ENCODE assay signal across 9 cellular contexts in genomic region chr4:76896731-76897521, GRCh38.
DNase-seq lines count a peak whose midpoint lies in the region; ATAC-seq and TF ChIP-seq lines count a peak whose summit lies in the region.
"Had no signal": no experiment of that assay in that cellular context is flagged by ENCODE, and none has a peak within 500 bp of the region (broad histone marks: within the 10 kb centered on the region; RNA-seq: fewer than 3 reads in every experiment).

No MANE protein-coding gene starts in this region.

- peaks cover 9% of the 10 kb centered on the region for H3K4me1 ChIP-seq in neuron (ENCODE audit: insufficient read depth, low read length)

- H3K9me3 ChIP-seq in neuron (ENCODE audit: low read length) = peaks cover 9% of the 10 kb centered on the region

- peaks cover 79% of the 10 kb centered on the region for H3K27me3 ChIP-seq in neuron (ENCODE audit: insufficient read depth, low read length)

- H3K4me3 ChIP-seq in fibroblast of pulmonary artery (replicated peaks; ENCODE audit: low read depth, low read length) = peak overlapping the region; percentile 6
- H3K4me3 ChIP-seq in neuron (ENCODE audit: low read length) = peak overlapping the region; percentile 39

- no peak for TF ChIP-seq CTCF in fibroblast of pulmonary artery (IDR thresholded peaks at IDR 0.05; ENCODE audit: low read length, missing control alignments)

- DNase-seq in NCI-H187 (lab: John Stamatoyannopoulos, UW) = peak; percentile 69 to 74
- no peak for DNase-seq in NCI-H187 treated with DMSO at 0.1 percent for 48 hours (lab: John Stamatoyannopoulos, UW)
- DNase-seq in activated CD8-positive, alpha-beta memory T cell treated with anti-CD3 and anti-CD28 coated beads, Interleukin-2, amount 50 U/mL, for 4 hours = peak; percentile 39
- DNase-seq in fibroblast of pulmonary artery (ENCODE audit: low read depth) = peak; percentile 13
- DNase-seq: DND-41 had no signal

- peak overlapping the region; percentile 99 for H2AFZ ChIP-seq in neuron (ENCODE audit: low read depth, low read length)

- ATAC-seq in HG03442 (IDR thresholded peaks at IDR 0.05; ENCODE audit: unreplicated experiment) = peak; percentile 31
- no peak for ATAC-seq in HG02763 (IDR thresholded peaks at IDR 0.05; ENCODE audit: unreplicated experiment)
- no peak for ATAC-seq in HG03196 (IDR thresholded peaks at IDR 0.05; ENCODE audit: unreplicated experiment)

- no peaks in the 10 kb centered on the region for H3K36me3 ChIP-seq in neuron (ENCODE audit: insufficient read depth, low read length)
